ENCODE assay signal across 1 cellular context in the genomic region with DNA sequence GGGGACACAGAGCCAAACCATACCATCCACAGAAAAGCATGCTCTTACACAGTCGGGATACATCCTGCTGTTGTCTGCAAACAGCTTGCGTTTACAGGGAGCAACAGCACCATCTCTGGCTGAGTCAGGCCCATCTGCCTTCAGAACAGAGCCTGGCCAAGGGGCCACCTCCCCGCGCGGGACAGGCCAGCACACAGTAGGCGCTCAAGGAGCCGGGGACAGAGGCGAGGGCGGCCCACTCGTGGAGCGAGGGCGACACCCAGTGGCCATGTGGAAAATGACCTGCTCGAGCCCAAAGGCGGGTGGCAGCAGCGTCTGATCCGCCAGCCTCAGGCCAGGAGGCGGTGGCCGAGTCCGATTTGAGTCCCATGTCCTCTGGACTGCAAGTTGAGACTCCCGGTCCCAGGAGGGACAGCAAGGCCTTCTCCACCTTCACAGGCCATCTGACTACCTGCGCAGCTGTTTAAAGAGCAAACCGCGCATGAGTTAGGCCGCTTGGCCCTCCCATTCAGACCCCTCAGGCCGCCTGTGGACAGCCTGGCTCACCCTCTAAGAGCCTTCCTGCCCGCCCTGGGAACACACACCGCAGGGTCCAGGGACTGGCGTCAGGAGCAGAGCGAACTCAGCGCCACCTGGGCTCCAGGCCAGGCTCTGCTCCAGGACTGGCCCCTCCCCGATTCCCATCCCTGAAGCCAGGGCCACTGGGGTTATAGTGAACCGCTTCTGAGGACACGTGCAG.
A peak's percentile ranks its signal among the peaks of the same experiment; 100 is the strongest.
TF ChIP-seq lines count a peak whose summit lies in the region.

No MANE protein-coding gene starts in this region.

TF ChIP-seq in HepG2, 621 proteins besides CTCF, POLR2A, EP300 and RAD21 (continued from another document and continues in another):
- TF ChIP-seq, protein P1, sequence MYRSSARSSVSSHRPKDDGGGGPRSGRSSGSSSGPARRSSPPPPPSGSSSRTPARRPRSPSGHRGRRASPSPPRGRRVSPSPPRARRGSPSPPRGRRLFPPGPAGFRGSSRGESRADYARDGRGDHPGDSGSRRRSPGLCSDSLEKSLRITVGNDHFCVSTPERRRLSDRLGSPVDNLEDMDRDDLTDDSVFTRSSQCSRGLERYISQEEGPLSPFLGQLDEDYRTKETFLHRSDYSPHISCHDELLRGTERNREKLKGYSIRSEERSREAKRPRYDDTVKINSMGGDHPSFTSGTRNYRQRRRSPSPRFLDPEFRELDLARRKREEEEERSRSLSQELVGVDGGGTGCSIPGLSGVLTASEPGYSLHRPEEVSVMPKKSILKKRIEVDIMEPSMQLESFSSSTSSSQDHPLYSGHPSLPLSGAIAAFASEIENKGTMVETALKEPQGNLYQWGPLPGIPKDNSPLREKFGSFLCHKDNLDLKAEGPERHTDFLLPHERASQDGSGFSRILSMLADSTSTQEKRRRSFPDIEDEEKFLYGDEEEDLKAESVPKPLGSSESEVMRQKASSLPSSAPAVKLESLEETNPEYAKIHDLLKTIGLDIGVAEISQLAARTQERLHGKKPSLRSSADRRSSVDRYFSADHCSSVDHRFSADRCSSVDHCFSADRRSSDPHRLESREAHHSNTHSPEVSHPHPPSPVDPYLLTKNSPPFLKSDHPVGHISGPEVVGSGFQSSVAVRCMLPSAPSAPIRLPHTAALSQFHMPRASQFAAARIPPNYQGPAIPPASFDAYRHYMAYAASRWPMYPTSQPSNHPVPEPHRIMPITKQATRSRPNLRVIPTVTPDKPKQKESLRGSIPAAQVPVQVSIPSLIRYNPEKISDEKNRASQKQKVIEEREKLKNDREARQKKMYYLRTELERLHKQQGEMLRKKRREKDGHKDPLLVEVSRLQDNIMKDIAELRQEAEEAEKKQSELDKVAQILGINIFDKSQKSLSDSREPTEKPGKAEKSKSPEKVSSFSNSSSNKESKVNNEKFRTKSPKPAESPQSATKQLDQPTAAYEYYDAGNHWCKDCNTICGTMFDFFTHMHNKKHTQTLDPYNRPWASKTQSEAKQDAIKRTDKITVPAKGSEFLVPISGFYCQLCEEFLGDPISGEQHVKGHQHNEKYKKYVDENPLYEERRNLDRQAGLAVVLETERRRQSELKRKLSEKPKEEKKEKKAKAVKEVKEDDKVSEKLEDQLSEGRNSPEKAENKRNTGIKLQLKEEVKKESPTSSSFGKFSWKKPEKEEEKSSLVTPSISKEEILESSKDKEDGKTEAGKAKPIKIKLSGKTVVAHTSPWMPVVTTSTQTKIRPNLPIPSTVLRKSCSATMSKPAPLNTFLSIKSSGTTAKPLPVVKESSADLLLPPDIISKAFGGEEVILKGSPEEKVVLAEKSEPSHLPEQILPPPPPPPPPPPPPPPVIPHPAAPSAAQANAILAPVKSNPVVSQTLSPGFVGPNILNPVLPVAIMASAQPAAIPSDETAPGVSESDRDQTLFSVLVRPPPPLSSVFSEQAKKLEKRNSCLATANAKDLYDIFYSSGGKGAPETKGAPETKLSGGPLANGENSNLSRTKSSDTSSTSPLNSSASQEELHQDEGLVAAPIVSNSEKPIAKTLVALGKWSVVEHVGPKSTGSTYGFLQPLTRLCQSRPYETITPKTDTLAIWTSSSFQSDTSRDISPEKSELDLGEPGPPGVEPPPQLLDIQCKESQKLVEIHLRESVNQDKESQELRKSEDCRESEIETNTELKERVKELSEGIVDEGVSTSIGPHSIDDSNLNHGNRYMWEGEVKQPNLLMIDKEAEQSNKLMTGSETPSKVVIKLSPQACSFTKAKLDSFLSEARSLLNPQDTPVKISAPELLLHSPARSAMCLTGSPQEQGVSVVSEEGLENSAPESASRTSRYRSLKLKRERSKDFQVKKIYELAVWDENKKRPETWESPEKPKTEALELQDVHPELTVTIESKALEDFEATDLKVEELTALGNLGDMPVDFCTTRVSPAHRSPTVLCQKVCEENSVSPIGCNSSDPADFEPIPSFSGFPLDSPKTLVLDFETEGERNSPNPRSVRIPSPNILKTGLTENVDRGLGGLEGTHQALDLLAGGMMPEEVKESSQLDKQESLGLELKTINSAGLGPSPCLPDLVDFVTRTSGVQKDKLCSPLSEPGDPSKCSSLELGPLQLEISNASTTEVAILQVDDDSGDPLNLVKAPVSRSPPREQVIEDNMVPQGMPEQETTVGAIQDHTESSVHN (CRISPR knock-in tag; IDR thresholded peaks at IDR 0.05): no peak; the same call in 1 of the 2 replicates
- TF ChIP-seq RARA (CRISPR knock-in tag; IDR thresholded peaks at IDR 0.05) (0 out of 2 replicates have a peak, but pooled peaks have one; percentile 12), ERF (CRISPR knock-in tag; IDR thresholded peaks at IDR 0.05) (peak; percentile 79), NFIB (CRISPR knock-in tag; IDR thresholded peaks at IDR 0.05; ENCODE audit: borderline replicate concordance) (no peak), GABPA (IDR thresholded peaks at IDR 0.05; ENCODE audit: low read depth, low read length) (no peak), GABPA (CRISPR knock-in tag; IDR thresholded peaks at IDR 0.05; ENCODE audit: low read depth) (no peak), ZNF713 (CRISPR knock-in tag; IDR thresholded peaks at IDR 0.05) (0 out of 2 replicates have a peak, but pooled peaks have one; percentile 71), FOXA1 (IDR thresholded peaks at IDR 0.05) (no peak), FOXA1 (CRISPR knock-in tag; IDR thresholded peaks at IDR 0.05) (no peak), ZNF10 (CRISPR knock-in tag; IDR thresholded peaks at IDR 0.05; ENCODE audit: borderline replicate concordance, low read depth) (0 out of 2 replicates have a peak, but pooled peaks have one; percentile 63), HNRNPLL (IDR thresholded peaks at IDR 0.05; ENCODE audit: low read depth, low read length, poor library complexity, severe bottlenecking) (peak; percentile 62), MAFG (CRISPR knock-in tag; IDR thresholded peaks at IDR 0.05) (no peak), ZNF629 (CRISPR knock-in tag; conservative IDR thresholded peaks at IDR 0.05) (peak; percentile 54; the same call in 1 of the 2 replicates), ZFP1 (CRISPR knock-in tag; IDR thresholded peaks at IDR 0.05) (no peak; the same call in 1 of the 2 replicates), PITX1 (CRISPR knock-in tag; IDR thresholded peaks at IDR 0.05) (peak; percentile 78; the same call in 1 of the 2 replicates), MXI1 (IDR thresholded peaks at IDR 0.05; ENCODE audit: borderline replicate concordance, low read depth, low read length) (no peak; the same call in 2 of the 3 replicates), RFXAP (CRISPR knock-in tag; IDR thresholded peaks at IDR 0.05; ENCODE audit: borderline replicate concordance) (no peak; the same call in 1 of the 2 replicates), WIZ (CRISPR knock-in tag; IDR thresholded peaks at IDR 0.05) (peak; percentile 84; the same call in 1 of the 2 replicates), HOXD1 (CRISPR knock-in tag; IDR thresholded peaks at IDR 0.05) (no peak; the same call in 1 of the 2 replicates), ELF3 (CRISPR knock-in tag; IDR thresholded peaks at IDR 0.05) (peak; percentile 73), CBFB (CRISPR knock-in tag; IDR thresholded peaks at IDR 0.05) (peak; percentile 56; the same call in 1 of the 2 replicates), POGZ (CRISPR knock-in tag; IDR thresholded peaks at IDR 0.05) (peak; percentile 88), REL (CRISPR knock-in tag; conservative IDR thresholded peaks at IDR 0.05) (no peak), ZSCAN22 (CRISPR knock-in tag; IDR thresholded peaks at IDR 0.05) (peak; percentile 80; the same call in 1 of the 2 replicates), RCOR2 (CRISPR knock-in tag; IDR thresholded peaks at IDR 0.05) (peak; percentile 63; the same call in 1 of the 2 replicates), NFE2L1 (CRISPR knock-in tag; IDR thresholded peaks at IDR 0.05; ENCODE audit: borderline replicate concordance) (no peak), MEIS2 (CRISPR knock-in tag; IDR thresholded peaks at IDR 0.05) (peak; percentile 72; the same call in 1 of the 2 replicates), ZNF563 (CRISPR knock-in tag; IDR thresholded peaks at IDR 0.05) (0 out of 2 replicates have a peak, but pooled peaks have one; percentile 8), ZNF746 (CRISPR knock-in tag; IDR thresholded peaks at IDR 0.05) (0 out of 2 replicates have a peak, but pooled peaks have one; percentile 38)
- TF ChIP-seq, protein P2, sequence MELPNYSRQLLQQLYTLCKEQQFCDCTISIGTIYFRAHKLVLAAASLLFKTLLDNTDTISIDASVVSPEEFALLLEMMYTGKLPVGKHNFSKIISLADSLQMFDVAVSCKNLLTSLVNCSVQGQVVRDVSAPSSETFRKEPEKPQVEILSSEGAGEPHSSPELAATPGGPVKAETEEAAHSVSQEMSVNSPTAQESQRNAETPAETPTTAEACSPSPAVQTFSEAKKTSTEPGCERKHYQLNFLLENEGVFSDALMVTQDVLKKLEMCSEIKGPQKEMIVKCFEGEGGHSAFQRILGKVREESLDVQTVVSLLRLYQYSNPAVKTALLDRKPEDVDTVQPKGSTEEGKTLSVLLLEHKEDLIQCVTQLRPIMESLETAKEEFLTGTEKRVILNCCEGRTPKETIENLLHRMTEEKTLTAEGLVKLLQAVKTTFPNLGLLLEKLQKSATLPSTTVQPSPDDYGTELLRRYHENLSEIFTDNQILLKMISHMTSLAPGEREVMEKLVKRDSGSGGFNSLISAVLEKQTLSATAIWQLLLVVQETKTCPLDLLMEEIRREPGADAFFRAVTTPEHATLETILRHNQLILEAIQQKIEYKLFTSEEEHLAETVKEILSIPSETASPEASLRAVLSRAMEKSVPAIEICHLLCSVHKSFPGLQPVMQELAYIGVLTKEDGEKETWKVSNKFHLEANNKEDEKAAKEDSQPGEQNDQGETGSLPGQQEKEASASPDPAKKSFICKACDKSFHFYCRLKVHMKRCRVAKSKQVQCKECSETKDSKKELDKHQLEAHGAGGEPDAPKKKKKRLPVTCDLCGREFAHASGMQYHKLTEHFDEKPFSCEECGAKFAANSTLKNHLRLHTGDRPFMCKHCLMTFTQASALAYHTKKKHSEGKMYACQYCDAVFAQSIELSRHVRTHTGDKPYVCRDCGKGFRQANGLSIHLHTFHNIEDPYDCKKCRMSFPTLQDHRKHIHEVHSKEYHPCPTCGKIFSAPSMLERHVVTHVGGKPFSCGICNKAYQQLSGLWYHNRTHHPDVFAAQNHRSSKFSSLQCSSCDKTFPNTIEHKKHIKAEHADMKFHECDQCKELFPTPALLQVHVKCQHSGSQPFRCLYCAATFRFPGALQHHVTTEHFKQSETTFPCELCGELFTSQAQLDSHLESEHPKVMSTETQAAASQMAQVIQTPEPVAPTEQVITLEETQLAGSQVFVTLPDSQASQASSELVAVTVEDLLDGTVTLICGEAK (IDR thresholded peaks at IDR 0.05): no peak
- TF ChIP-seq, protein P2 (CRISPR knock-in tag; IDR thresholded peaks at IDR 0.05): no peak
- TF ChIP-seq, protein P3, sequence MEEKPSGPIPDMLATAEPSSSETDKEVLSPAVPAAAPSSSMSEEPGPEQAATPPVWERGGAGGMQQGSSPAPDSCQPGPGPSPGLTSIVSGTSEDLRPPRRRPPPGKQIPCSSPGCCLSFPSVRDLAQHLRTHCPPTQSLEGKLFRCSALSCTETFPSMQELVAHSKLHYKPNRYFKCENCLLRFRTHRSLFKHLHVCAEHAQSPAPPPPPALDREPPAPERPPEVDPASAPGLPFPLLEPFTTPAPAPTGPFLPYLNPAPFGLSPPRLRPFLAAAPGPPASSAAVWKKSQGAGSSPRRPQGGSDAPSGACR (CRISPR knock-in tag; IDR thresholded peaks at IDR 0.05): peak; percentile 54; the same call in 1 of the 2 replicates
- TF ChIP-seq, protein P4, sequence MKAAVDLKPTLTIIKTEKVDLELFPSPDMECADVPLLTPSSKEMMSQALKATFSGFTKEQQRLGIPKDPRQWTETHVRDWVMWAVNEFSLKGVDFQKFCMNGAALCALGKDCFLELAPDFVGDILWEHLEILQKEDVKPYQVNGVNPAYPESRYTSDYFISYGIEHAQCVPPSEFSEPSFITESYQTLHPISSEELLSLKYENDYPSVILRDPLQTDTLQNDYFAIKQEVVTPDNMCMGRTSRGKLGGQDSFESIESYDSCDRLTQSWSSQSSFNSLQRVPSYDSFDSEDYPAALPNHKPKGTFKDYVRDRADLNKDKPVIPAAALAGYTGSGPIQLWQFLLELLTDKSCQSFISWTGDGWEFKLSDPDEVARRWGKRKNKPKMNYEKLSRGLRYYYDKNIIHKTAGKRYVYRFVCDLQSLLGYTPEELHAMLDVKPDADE (CRISPR knock-in tag; IDR thresholded peaks at IDR 0.05): no peak
- TF ChIP-seq, protein P5, sequence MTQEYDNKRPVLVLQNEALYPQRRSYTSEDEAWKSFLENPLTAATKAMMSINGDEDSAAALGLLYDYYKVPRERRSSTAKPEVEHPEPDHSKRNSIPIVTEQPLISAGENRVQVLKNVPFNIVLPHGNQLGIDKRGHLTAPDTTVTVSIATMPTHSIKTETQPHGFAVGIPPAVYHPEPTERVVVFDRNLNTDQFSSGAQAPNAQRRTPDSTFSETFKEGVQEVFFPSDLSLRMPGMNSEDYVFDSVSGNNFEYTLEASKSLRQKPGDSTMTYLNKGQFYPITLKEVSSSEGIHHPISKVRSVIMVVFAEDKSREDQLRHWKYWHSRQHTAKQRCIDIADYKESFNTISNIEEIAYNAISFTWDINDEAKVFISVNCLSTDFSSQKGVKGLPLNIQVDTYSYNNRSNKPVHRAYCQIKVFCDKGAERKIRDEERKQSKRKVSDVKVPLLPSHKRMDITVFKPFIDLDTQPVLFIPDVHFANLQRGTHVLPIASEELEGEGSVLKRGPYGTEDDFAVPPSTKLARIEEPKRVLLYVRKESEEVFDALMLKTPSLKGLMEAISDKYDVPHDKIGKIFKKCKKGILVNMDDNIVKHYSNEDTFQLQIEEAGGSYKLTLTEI (CRISPR knock-in tag; conservative IDR thresholded peaks at IDR 0.05): no peak
